Comparison of ENCODE assay signal across 9 cellular contexts in genomic region chr12:8644345-8645248, GRCh38. TPM values are rescaled to one million over a fixed set of nuclear protein-coding genes. Genes with fewer than 3 reads are reported as not detected.
DNase-seq lines count a peak whose midpoint lies in the region; ATAC-seq and TF ChIP-seq lines count a peak whose summit lies in the region.
"Had no signal": no experiment of that assay in that cellular context is flagged by ENCODE, and none has a peak within 500 bp of the region (broad histone marks: within the 10 kb centered on the region; RNA-seq: fewer than 3 reads in every experiment).

No MANE protein-coding gene starts in this region.

- no peak overlapping the region for H3K4me2 ChIP-seq in trophoblast cell (ENCODE audit: low read length)

- DNase-seq in activated naive CD4-positive, alpha-beta T cell treated with Interleukin-2 at 50 U/mL for 16 hours: peak; percentile 68
- DNase-seq in activated naive CD4-positive, alpha-beta T cell (lab: John Stamatoyannopoulos, UW): no peak
- peak; percentile 82 for DNase-seq in activated CD8-positive, alpha-beta T cell treated with anti-CD3 and anti-CD28 coated beads for 36 hours
- peak; percentile 26 to 48 for DNase-seq in trophoblast cell
- DNase-seq in NCI-H82 treated with DMSO at 0.1 percent for 48 hours (lab: John Stamatoyannopoulos, UW; ENCODE audit: unreplicated experiment): no peak
- DNase-seq in gastrocnemius medialis: no peak
- DNase-seq in mesenteric fat pad (ENCODE audit: low spot score): no peak

- no CpG with 5 or more reads among the region's 5 CpGs for WGBS in trophoblast cell (ENCODE audit: extremely low coverage, insufficient coverage, insufficient read length)

- in situ Hi-C loops in gastrocnemius medialis (cut with MboI; ENCODE audit: low sequenced_read_pairs in 4 of 4): no loop called here

- H3K23ac ChIP-seq in trophoblast cell (ENCODE audit: low read length): no peak overlapping the region

- H2BK12ac ChIP-seq in trophoblast cell (ENCODE audit: low read length): no peak overlapping the region

- no peak overlapping the region for H4K8ac ChIP-seq in trophoblast cell (ENCODE audit: low read depth, low read length)

- H3K27ac Mint-ChIP-seq in activated CD8-positive, alpha-beta T cell treated with anti-CD3 and anti-CD28 coated beads for 36 hours: peak overlapping the region; percentile 91

- no peaks in the 10 kb centered on the region for H3K79me1 ChIP-seq in trophoblast cell (ENCODE audit: low read length)

- peaks cover 0 to 5% of the 10 kb centered on the region in 2 experiments for H3K4me1 ChIP-seq in trophoblast cell (ENCODE audit: control insufficient read depth in 1 of 2, insufficient read depth in 2 of 2, low read length in 2 of 2)
- no peaks in the 10 kb centered on the region for H3K4me1 ChIP-seq in gastrocnemius medialis

- H3K14ac ChIP-seq in trophoblast cell (ENCODE audit: low read length): no peak overlapping the region

- no peak overlapping the region for H4K91ac ChIP-seq in trophoblast cell (ENCODE audit: low read depth, low read length)

- TF ChIP-seq POLR2A in gastrocnemius medialis (IDR thresholded peaks at IDR 0.05): no peak

- H2AFZ ChIP-seq in trophoblast cell (ENCODE audit: insufficient read depth, low read length, poor library complexity): no peak overlapping the region

- H3K9me3 Mint-ChIP-seq in activated CD8-positive, alpha-beta T cell treated with anti-CD3 and anti-CD28 coated beads for 36 hours: peaks cover 1% of the 10 kb centered on the region

- no peak for TF ChIP-seq CTCF in activated CD8-positive, alpha-beta T cell treated with anti-CD3 and anti-CD28 coated beads for 36 hours (IDR thresholded peaks at IDR 0.05)
- no peak for TF ChIP-seq CTCF in gastrocnemius medialis (IDR thresholded peaks at IDR 0.05 in 4 of 5, conservative IDR thresholded peaks at IDR 0.05 in 1 of 5)

- H3K4ac ChIP-seq in trophoblast cell (ENCODE audit: low read depth, low read length): no peak overlapping the region

- no peak overlapping the region for H3K18ac ChIP-seq in trophoblast cell (ENCODE audit: low read length)

- H3K4me3 Mint-ChIP-seq in activated CD8-positive, alpha-beta T cell treated with anti-CD3 and anti-CD28 coated beads for 36 hours: peak overlapping the region; percentile 46

- H3K4me3 ChIP-seq in trophoblast cell (ENCODE audit: low read depth, low read length) (no peak overlapping the region), gastrocnemius medialis (no peak overlapping the region)

- no peak overlapping the region for H4K12ac ChIP-seq in trophoblast cell (ENCODE audit: low read depth, low read length)

- CTCF ChIA-PET in activated CD8-positive, alpha-beta T cell treated with anti-CD3 and anti-CD28 coated beads for 36 hours (lab: Charles Lee): interaction anchor here (0.7 to 1.6 kb wide), 6 partner anchors 13 to 383 kb away, joined by 3 to 6 read pairs (median 3); no protein-coding TSS in a partner anchor

- peaks cover 53% of the 10 kb centered on the region for H3K4me1 Mint-ChIP-seq in activated CD8-positive, alpha-beta T cell treated with anti-CD3 and anti-CD28 coated beads for 36 hours (ENCODE audit: low read depth)

- no peaks in the 10 kb centered on the region for H3K36me3 Mint-ChIP-seq in activated CD8-positive, alpha-beta T cell treated with anti-CD3 and anti-CD28 coated beads for 36 hours (ENCODE audit: low read depth)

- no peak overlapping the region for H3K27ac ChIP-seq in trophoblast cell (ENCODE audit: low read depth, low read length)
- H3K27ac ChIP-seq in gastrocnemius medialis: no peak overlapping the region
- H3K27ac ChIP-seq: C4-2B had no signal

- H3K27me3 Mint-ChIP-seq in activated CD8-positive, alpha-beta T cell treated with anti-CD3 and anti-CD28 coated beads for 36 hours: no peaks in the 10 kb centered on the region

- intact Hi-C loops in activated CD8-positive, alpha-beta T cell treated with anti-CD3 and anti-CD28 coated beads for 36 hours (cut with micrococcal nuclease): no loop called here
- intact Hi-C loops in gastrocnemius medialis (cut with DNase I; ENCODE audit: low total_unique reads): no loop called here

- H3K27me3 ChIP-seq in trophoblast cell (ENCODE audit: insufficient read depth, low read length): no peaks in the 10 kb centered on the region
- H3K27me3 ChIP-seq in gastrocnemius medialis: no peaks in the 10 kb centered on the region

- POLR2A ChIA-PET in activated CD8-positive, alpha-beta T cell treated with anti-CD3 and anti-CD28 coated beads for 36 hours (lab: Charles Lee): no interaction called here

- H3K9me3 ChIP-seq in trophoblast cell (ENCODE audit: insufficient read depth, low read depth, low read length): no peaks in the 10 kb centered on the region
- no peaks in the 10 kb centered on the region for H3K9me3 ChIP-seq in gastrocnemius medialis

- no peak overlapping the region for H2BK5ac ChIP-seq in trophoblast cell (ENCODE audit: low read depth, low read length, poor library complexity)

- H3K36me3 ChIP-seq in trophoblast cell (ENCODE audit: control insufficient read depth in 1 of 2, insufficient read depth in 2 of 2, low read length in 2 of 2) (peaks cover 5 to 18% of the 10 kb centered on the region in 2 experiments), gastrocnemius medialis (no peaks in the 10 kb centered on the region)

- H3K79me2 ChIP-seq in trophoblast cell (ENCODE audit: control insufficient read depth, insufficient read depth, low read length, poor library complexity): no peaks in the 10 kb centered on the region

- ATAC-seq in HG03354 (IDR thresholded peaks at IDR 0.05; ENCODE audit: poor library complexity, severe bottlenecking, unreplicated experiment): peak; percentile 69
- ATAC-seq in activated CD8-positive, alpha-beta T cell treated with anti-CD3 and anti-CD28 coated beads for 36 hours: peak; percentile 79
- ATAC-seq in gastrocnemius medialis: no peak

- no peak overlapping the region for H2AK5ac ChIP-seq in trophoblast cell (ENCODE audit: low read length)

- H2BK120ac ChIP-seq in trophoblast cell (ENCODE audit: insufficient read depth, low read length, poor library complexity): no peak overlapping the region

- no peak overlapping the region for H3K9ac ChIP-seq in trophoblast cell (ENCODE audit: low read length)

RNA-seq across cellular contexts. Expression of gene MFAP5, which starts 18.0 kb away (rescaled TPM):
- not detected for total RNA-seq in activated CD8-positive, alpha-beta T cell treated with anti-CD3 and anti-CD28 coated beads for 36 hours
- polyA plus RNA-seq in trophoblast cell (2013): 455 and 486 TPM in 2 replicates
- total RNA-seq in gastrocnemius medialis: 10 to 100 TPM; 31.1 to 78.2 (median 52.0) TPM
- 147 TPM for total RNA-seq in mesenteric fat pad

RNA-seq across cellular contexts. Expression of gene AICDA, which starts 31.9 kb away (rescaled TPM):
- total RNA-seq in activated CD8-positive, alpha-beta T cell treated with anti-CD3 and anti-CD28 coated beads for 36 hours: not detected
- polyA plus RNA-seq in trophoblast cell (2013): 0.12 and 0.62 TPM in 2 replicates
- not detected for total RNA-seq in gastrocnemius medialis
- total RNA-seq in mesenteric fat pad: not detected

RNA-seq across cellular contexts. Expression of gene RIMKLB, which starts 53.2 kb away (rescaled TPM):
- total RNA-seq in activated CD8-positive, alpha-beta T cell treated with anti-CD3 and anti-CD28 coated beads for 36 hours: 1 to 10 TPM; 7.7 to 8.6 TPM
- 62.1 and 62.8 TPM in 2 replicates for polyA plus RNA-seq in trophoblast cell (2013)
- total RNA-seq in gastrocnemius medialis (10 to 100 TPM in 3 of 4 donors, 1 to 10 TPM in 1; 6.9 to 13.7 (median 11.5) TPM), mesenteric fat pad (40.7 TPM)

Comparison
In these comparisons a context has a peak if more than half of its experiments do, and no peak if none do; other contexts are left out.
1. DNase-seq: peak in activated naive CD4-positive, alpha-beta T cell treated with Interleukin-2 at 50 U/mL for 16 hours (single experiment), activated CD8-positive, alpha-beta T cell treated with anti-CD3 and anti-CD28 coated beads for 36 hours (single experiment) and trophoblast cell (2 of 2); none in activated naive CD4-positive, alpha-beta T cell (0 of 4), NCI-H82 treated with DMSO at 0.1 percent for 48 hours (single experiment), gastrocnemius medialis (0 of 2) and mesenteric fat pad (single experiment).
2. ATAC-seq: peak in HG03354 (single experiment) and activated CD8-positive, alpha-beta T cell treated with anti-CD3 and anti-CD28 coated beads for 36 hours (single experiment); none in gastrocnemius medialis (0 of 2).
3. RNA of gene MFAP5, which starts 18.0 kb away (total RNA-seq): 147 TPM in mesenteric fat pad (single experiment) and 31.1 to 78.2 TPM in gastrocnemius medialis; not detected in activated CD8-positive, alpha-beta T cell treated with anti-CD3 and anti-CD28 coated beads for 36 hours; every median in the first group is over 10 times any median in the second.